23 cellular contexts compared by ENCODE assay signal in the genomic region with DNA sequence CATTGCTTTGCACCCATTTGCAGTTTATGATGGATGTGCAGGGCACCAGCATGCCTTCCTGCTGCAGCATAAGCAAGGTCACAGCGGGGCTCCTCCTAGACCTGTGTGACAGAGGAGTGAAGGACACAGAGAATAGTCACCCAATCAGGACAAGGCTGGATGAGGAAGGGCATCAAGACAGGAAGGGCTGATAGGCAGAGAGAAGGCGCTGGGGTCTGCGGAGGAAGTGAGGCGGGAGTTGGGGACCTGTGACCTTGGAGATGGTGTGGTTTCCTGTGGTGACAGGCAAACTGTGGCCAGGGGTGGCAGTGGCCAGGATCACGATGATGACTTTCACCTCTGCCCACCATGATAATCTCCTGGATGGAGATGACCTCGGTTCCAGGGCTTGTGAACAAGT. TPM values are rescaled to one million over a fixed set of nuclear protein-coding genes. Genes with fewer than 3 reads are reported as not detected.
DNase-seq lines count a peak whose midpoint lies in the region; ATAC-seq, FAIRE-seq and TF ChIP-seq lines count a peak whose summit lies in the region.
"Had no signal": no experiment of that assay in that cellular context is flagged by ENCODE, and none has a peak within 500 bp of the region (broad histone marks: within the 10 kb centered on the region; RNA-seq: fewer than 3 reads in every experiment).

No MANE protein-coding gene starts in this region.

- H3K9ac ChIP-seq in liver (ENCODE audit: low read depth in 1 of 2, low read length in 2 of 2) (no peak overlapping the region), HepG2 (ENCODE audit: insufficient read depth, low read depth, low read length) (no peak overlapping the region)
- H3K9ac ChIP-seq: GM23248, KMS-11 had no signal

- TF ChIP-seq RAD21 in liver (IDR thresholded peaks at IDR 0.05) (no peak), HepG2 (CRISPR knock-in tag; IDR thresholded peaks at IDR 0.05) (no peak)

- CTCF ChIA-PET in HepG2 (lab: Yijun Ruan, JAX; ENCODE audit: low intra/inter-chr PET ratio, low total read pairs) (interaction anchor here (4.6 to 5.6 kb wide), 2 partner anchors 218 to 315 kb away, joined by 55 to 148 read pairs; no protein-coding TSS in a partner anchor), OCI-LY7 (lab: Charles Lee; ENCODE audit: unreplicated experiment) (no interaction called here)

- H3K4me2 ChIP-seq in HepG2 (ENCODE audit: low read depth, low read length) (no peak overlapping the region), OCI-LY7 (ENCODE audit: low read length) (no peak overlapping the region)
- H3K4me2 ChIP-seq: KMS-11 had no signal

- no peaks in the 10 kb centered on the region for H3K9me3 ChIP-seq in liver (ENCODE audit: control insufficient read depth in 4 of 4, low read length in 3 of 4)
- H3K9me3 ChIP-seq in HepG2 (ENCODE audit: low read length) = no peaks in the 10 kb centered on the region
- no peaks in the 10 kb centered on the region for H3K9me3 ChIP-seq in OCI-LY7 (ENCODE audit: low read length)

- 38% methylated on average over 6 of the region's 6 CpGs for WGBS in liver
- 8% methylated on average over 4 of the region's 6 CpGs for WGBS in HepG2 (ENCODE audit: low lambda C conversion rate)

- DNase-seq in HepG2 (ENCODE audit: low spot score) = no peak
- DNase-seq in UCSD-AML1 (lab: John Stamatoyannopoulos, UW; ENCODE audit: unreplicated experiment) = peak; percentile 58
- DNase-seq in coronary artery (ENCODE audit: low spot score) = no peak
- no peak for DNase-seq in OCI-LY7 (ENCODE audit: low spot score)
- DNase-seq in 8988T = no peak
- no peak for DNase-seq in HUDEP-2 (lab: John Stamatoyannopoulos, UW; ENCODE audit: unreplicated experiment in 76 of 76)
- no peak for DNase-seq in DMS79 treated with DMSO at 0.1 percent for 48 hours (lab: John Stamatoyannopoulos, UW)
- DNase-seq: DMS53, IMR-90, NCI-H1092 treated with DMSO at 0.1 percent for 48 hours, NCI-H1436, NCI-H187, NCI-H2081 treated with DMSO at 0.1 percent for 48 hours, NCI-H2171, NCI-H345, NCI-H510A treated with DMSO at 0.1 percent for 48 hours, NCI-H748 treated with DMSO at 0.1 percent for 48 hours, SHP77 had no signal

- H3K36me3 ChIP-seq in liver (ENCODE audit: control insufficient read depth in 4 of 4, insufficient read depth in 3 of 4, low read depth in 1 of 4, low read length in 3 of 4) (no peaks in the 10 kb centered on the region), HepG2 (replicated peaks in 1 of 2; ENCODE audit: control insufficient read depth in 1 of 2, insufficient read depth in 2 of 2, low read length in 2 of 2) (no peaks in the 10 kb centered on the region), OCI-LY7 (ENCODE audit: insufficient read depth, low read length) (no peaks in the 10 kb centered on the region)

- BruUV-seq in HepG2 (replicated peaks; lab: Mats Ljungman, UMichigan) (no TSS peak), OCI-LY7 (replicated peaks; lab: Mats Ljungman, UMichigan) (no TSS peak)

- peaks cover 0 to 16% (median 5%) of the 10 kb centered on the region in 4 donors for H3K4me1 ChIP-seq in liver (ENCODE audit: control insufficient read depth in 4 of 4, insufficient read depth in 4 of 4, low read length in 3 of 4)
- peaks cover 7% of the 10 kb centered on the region for H3K4me1 ChIP-seq in HepG2 (ENCODE audit: insufficient read depth, low read length)
- no peaks in the 10 kb centered on the region for H3K4me1 ChIP-seq in OCI-LY7 (ENCODE audit: insufficient read depth, low read length, poor library complexity, severe bottlenecking)

- H3K79me2 ChIP-seq in HepG2 (ENCODE audit: insufficient read depth, low read length) (no peaks in the 10 kb centered on the region), OCI-LY7 (ENCODE audit: insufficient read depth, low read depth, low read length) (no peaks in the 10 kb centered on the region)

- in situ Hi-C loops in HepG2 (cut with HindIII; ENCODE audit: extremely low pct_ligation_motif_present, low pct_unique_long_range_greater_than_20kb) = no loop called here

- TF ChIP-seq POLR2A in HepG2 (IDR thresholded peaks at IDR 0.05; ENCODE audit: insufficient read depth in 1 of 2, low read depth in 2 of 2, low read length in 2 of 2) = no peak

- intact Hi-C loops in HepG2 (cut with micrococcal nuclease; ENCODE audit: unreplicated experiment) (no loop called here), OCI-LY7 (cut with micrococcal nuclease; ENCODE audit: unreplicated experiment) (no loop called here)

- no peak for FAIRE-seq in HepG2 (lab: Jason Lieb, UNC)
- FAIRE-seq: D721Med, G401.6 had no signal

- TF ChIP-seq EP300 in HepG2 (IDR thresholded peaks at IDR 0.05; ENCODE audit: low read depth in 2 of 2, low read length in 2 of 2) = no peak
- TF ChIP-seq EP300 in HepG2 (CRISPR knock-in tag; IDR thresholded peaks at IDR 0.05; ENCODE audit: borderline replicate concordance) = no peak

- H3K9me2 ChIP-seq in OCI-LY7 (ENCODE audit: insufficient read depth, low read length) = no peaks in the 10 kb centered on the region

- no peak overlapping the region for H3K27ac ChIP-seq in liver (ENCODE audit: low read depth in 1 of 2, low read length in 2 of 2)
- no peak overlapping the region for H3K27ac ChIP-seq in HepG2 (ENCODE audit: extremely low read length, insufficient read depth, low read length)
- H3K27ac ChIP-seq in coronary artery = no peak overlapping the region
- H3K27ac ChIP-seq in OCI-LY7 (ENCODE audit: low read depth, low read length, poor library complexity, severe bottlenecking) = no peak overlapping the region
- H3K27ac ChIP-seq: GM23248, KMS-11 had no signal

- POLR2A ChIA-PET in HepG2 (lab: Yijun Ruan, JAX) (no interaction called here), OCI-LY7 (lab: Charles Lee) (no interaction called here)

- H3K27me3 ChIP-seq in liver (ENCODE audit: control insufficient read depth in 4 of 4, insufficient read depth in 4 of 4, low read length in 3 of 4) (peaks cover 0 to 4% (median 0%) of the 10 kb centered on the region in 4 donors), HepG2 (ENCODE audit: control insufficient read depth in 1 of 2, insufficient read depth in 2 of 2, low read length in 2 of 2) (peaks cover 10 to 64% of the 10 kb centered on the region in 2 experiments)

- TF ChIP-seq CTCF in liver (IDR thresholded peaks at IDR 0.05; ENCODE audit: low read depth, low read length, missing input control) (no peak), HepG2 (CRISPR knock-in tag; IDR thresholded peaks at IDR 0.05) (no peak), coronary artery (IDR thresholded peaks at IDR 0.05) (no peak), OCI-LY7 (conservative IDR thresholded peaks at IDR 0.05; ENCODE audit: low read length) (no peak)

- H4K20me1 ChIP-seq in HepG2 (ENCODE audit: insufficient read depth, low read length) (no peaks in the 10 kb centered on the region), OCI-LY7 (ENCODE audit: insufficient read depth, low read length) (no peaks in the 10 kb centered on the region)

- H2AFZ ChIP-seq in HepG2 (ENCODE audit: low read length) = no peak overlapping the region
- H2AFZ ChIP-seq in OCI-LY7 (ENCODE audit: low read length) = no peak overlapping the region

- ATAC-seq in HepG2 = no peak

- H3K4me3 ChIP-seq in liver (ENCODE audit: low read depth in 1 of 3, low read length in 3 of 3) = no peak overlapping the region
- no peak overlapping the region for H3K4me3 ChIP-seq in HepG2 (replicated peaks in 1 of 3; ENCODE audit: insufficient read depth in 1 of 3, low read depth in 2 of 3, low read length in 3 of 3)
- H3K4me3 ChIP-seq in coronary artery = peak overlapping the region; percentile 18
- H3K4me3 ChIP-seq in OCI-LY7 (ENCODE audit: low read depth, low read length, poor library complexity, severe bottlenecking) = no peak overlapping the region
- H3K4me3 ChIP-seq: GM23248 had no signal

TF ChIP-seq in HepG2, 621 proteins besides CTCF, POLR2A, EP300 and RAD21 (continues in another document):
- no peak for TF ChIP-seq DNMT3B (CRISPR knock-in tag; conservative IDR thresholded peaks at IDR 0.05)
- TF ChIP-seq ZNF329 (CRISPR knock-in tag; IDR thresholded peaks at IDR 0.05; ENCODE audit: low read depth) = no peak
- TF ChIP-seq RCOR2 (CRISPR knock-in tag; IDR thresholded peaks at IDR 0.05) = no peak
- TF ChIP-seq, protein P1, sequence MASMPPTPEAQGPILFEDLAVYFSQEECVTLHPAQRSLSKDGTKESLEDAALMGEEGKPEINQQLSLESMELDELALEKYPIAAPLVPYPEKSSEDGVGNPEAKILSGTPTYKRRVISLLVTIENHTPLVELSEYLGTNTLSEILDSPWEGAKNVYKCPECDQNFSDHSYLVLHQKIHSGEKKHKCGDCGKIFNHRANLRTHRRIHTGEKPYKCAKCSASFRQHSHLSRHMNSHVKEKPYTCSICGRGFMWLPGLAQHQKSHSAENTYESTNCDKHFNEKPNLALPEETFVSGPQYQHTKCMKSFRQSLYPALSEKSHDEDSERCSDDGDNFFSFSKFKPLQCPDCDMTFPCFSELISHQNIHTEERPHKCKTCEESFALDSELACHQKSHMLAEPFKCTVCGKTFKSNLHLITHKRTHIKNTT (CRISPR knock-in tag; IDR thresholded peaks at IDR 0.05) = no peak
- TF ChIP-seq ZNF180 (CRISPR knock-in tag; IDR thresholded peaks at IDR 0.05; ENCODE audit: borderline replicate concordance, low read depth) = no peak

RNA-seq across cellular contexts. Expression of a gene that starts 16.4 kb away (rescaled TPM):
- 10 to 100 TPM; 10.9 to 13.8 TPM for total RNA-seq in liver
- 1 to 10 TPM in 1 of 2 donors, under 1 TPM in 1; 0.89 to 5.3 TPM for polyA plus RNA-seq in liver
- total RNA-seq in HepG2 (2016; rRNA removed; fragmentation: Illumina TruSeq; extraction: Trizol) = 13.4 and 16.7 TPM in 2 replicates
- 8.5 and 10.1 TPM in 2 replicates for total RNA-seq in HepG2 (2016; cell fraction: cytosol; rRNA removed; fragmentation: Illumina TruSeq; extraction: Trizol; ENCODE audit: low read depth)
- 13.8 and 17.7 TPM in 2 replicates for total RNA-seq in HepG2 (2016; cell fraction: insoluble cytoplasmic fraction; rRNA removed; fragmentation: Illumina TruSeq; extraction: Trizol)
- 22.0 and 23.7 TPM in 2 replicates for total RNA-seq in HepG2 (2016; cell fraction: membrane; rRNA removed; fragmentation: Illumina TruSeq; extraction: Trizol)
- 14.7 and 15.5 TPM in 2 replicates for total RNA-seq in HepG2 (2016; cell fraction: nucleus; rRNA removed; fragmentation: Illumina TruSeq; extraction: Trizol)
- polyA plus RNA-seq in HepG2 (2011; rRNA removed) = 13.2 and 19.1 TPM in 2 replicates
- polyA plus RNA-seq in HepG2 (2011; cell fraction: cytosol; rRNA removed) = 13.7 and 21.4 TPM in 2 replicates
- 60.7 and 80.2 TPM in 2 replicates for polyA plus RNA-seq in HepG2 (2011; cell fraction: nucleus; rRNA removed)
- polyA plus RNA-seq in HepG2 (2012) = 6.1 and 12.6 TPM in 2 replicates
- polyA plus RNA-seq in HepG2 (2016; cell fraction: cytosol; fragmentation: Illumina TruSeq; extraction: Trizol; ENCODE audit: low read depth) = 12.7 and 15.4 TPM in 2 replicates
- polyA plus RNA-seq in HepG2 (2016; cell fraction: insoluble cytoplasmic fraction; fragmentation: Illumina TruSeq; extraction: Trizol; ENCODE audit: low read depth) = 17.7 and 18.6 TPM in 2 replicates
- 18.9 and 19.9 TPM in 2 replicates for polyA plus RNA-seq in HepG2 (2016; cell fraction: membrane; fragmentation: Illumina TruSeq; extraction: Trizol; ENCODE audit: low read depth)
- polyA plus RNA-seq in HepG2 (2016; cell fraction: nucleus; fragmentation: Illumina TruSeq; extraction: Trizol; ENCODE audit: insufficient read depth, low read depth) = 28.1 and 31.6 TPM in 2 replicates
- 25.7 and 46.7 TPM in 2 replicates for polyA minus RNA-seq in HepG2 (2011; rRNA and poly(A)+ RNA removed; ENCODE audit: low replicate concordance)
- 5.5 and 6.6 TPM in 2 replicates for polyA minus RNA-seq in HepG2 (2011; cell fraction: cytosol; rRNA and poly(A)+ RNA removed)
- polyA minus RNA-seq in HepG2 (2011; cell fraction: nucleus; rRNA and poly(A)+ RNA removed) = 7.8 and 10.0 TPM in 2 replicates
- total RNA-seq in OCI-LY7 (2014; rRNA removed; shearing (Covaris generic)) = 21.3 and 23.5 TPM in 2 replicates
- total RNA-seq in OCI-LY7 (2022) = 29.2 and 31.1 TPM in 2 replicates
